ENCODE assay signal across 12 cellular contexts in the genomic region with DNA sequence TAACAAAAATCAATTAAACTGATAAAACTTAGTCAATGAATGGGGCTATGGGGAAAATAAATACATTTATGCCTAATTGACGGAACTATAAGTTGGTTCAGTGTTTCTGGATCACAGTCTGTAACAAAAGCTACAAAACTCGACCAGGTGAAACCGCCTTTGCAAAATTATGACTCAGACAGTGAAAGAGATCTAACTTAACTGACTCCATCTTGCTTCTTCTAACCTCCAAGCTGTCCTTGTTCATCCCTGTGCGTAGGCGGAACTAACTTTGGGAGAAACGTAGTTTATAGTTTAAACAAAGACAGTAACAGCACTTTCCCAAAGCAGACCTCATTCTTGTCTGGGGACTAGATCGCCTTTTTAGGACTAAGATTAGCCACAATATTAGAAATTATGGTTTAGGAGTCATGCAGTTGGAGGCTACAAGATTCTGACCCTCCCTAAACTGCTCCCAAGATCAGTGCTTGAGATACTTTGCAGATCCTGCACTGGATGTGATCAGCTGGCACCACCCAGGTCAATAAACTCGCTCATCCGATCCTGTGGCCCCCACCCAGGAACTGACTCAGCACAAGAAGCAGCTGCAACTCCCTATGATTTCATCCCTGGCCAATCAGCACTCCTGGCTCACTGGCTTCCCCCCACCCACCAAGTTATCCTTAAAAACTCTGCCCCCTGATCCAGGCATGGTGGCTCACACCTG. TPM values are rescaled to one million over a fixed set of nuclear protein-coding genes. Genes with fewer than 3 reads are reported as not detected.
A peak's percentile ranks its signal among the peaks of the same experiment; 100 is the strongest.
DNase-seq lines count a peak whose midpoint lies in the region; ATAC-seq, FAIRE-seq and TF ChIP-seq lines count a peak whose summit lies in the region.
"Had no signal": no experiment of that assay in that cellular context is flagged by ENCODE, and none has a peak within 500 bp of the region (broad histone marks: within the 10 kb centered on the region; RNA-seq: fewer than 3 reads in every experiment).

No MANE protein-coding gene starts in this region.

- H3K27ac Mint-ChIP-seq in nephron progenitor cell: peak overlapping the region; percentile 30
- H3K27ac Mint-ChIP-seq: naive thymus-derived CD8-positive, alpha-beta T cell had no signal

- peaks cover 3% of the 10 kb centered on the region for H3K27me3 Mint-ChIP-seq in nephron progenitor cell (ENCODE audit: low read depth, poor library complexity)

- ATAC-seq in GM12878 (peak; percentile 35), GM18867 (IDR thresholded peaks at IDR 0.05; ENCODE audit: unreplicated experiment) (no peak), HG03039 (IDR thresholded peaks at IDR 0.05; ENCODE audit: unreplicated experiment) (no peak)
- ATAC-seq: naive thymus-derived CD8-positive, alpha-beta T cell had no signal

- in situ Hi-C loops in GM12878 (cut with MboI): no loop called here

- no peak for TF ChIP-seq POLR2A in GM12878 (IDR thresholded peaks at IDR 0.05; ENCODE audit: low read depth, low read length)

- SMC1A ChIA-PET in GM12878 (lab: Charles Lee; ENCODE audit: uncharacterized antibody, unreplicated experiment): interaction anchor here (1.0 kb wide), 2 partner anchors 16 to 62 kb away, joined by 3 to 4 read pairs; no protein-coding TSS in a partner anchor

- WGBS in GM12878 (ENCODE audit: insufficient coverage, insufficient replicate concordance, low lambda C conversion rate, missing lambda C conversion rate): 22% methylated on average over 9 of the region's 9 CpGs

- peaks cover 18% of the 10 kb centered on the region for H3K9me3 Mint-ChIP-seq in nephron progenitor cell
- H3K9me3 Mint-ChIP-seq: naive thymus-derived CD8-positive, alpha-beta T cell had no signal

- intact Hi-C loops in GM12878 (cut with micrococcal nuclease; ENCODE audit: unreplicated experiment): no loop called here

- POLR2A ChIA-PET in GM12878 (lab: Charles Lee): interaction anchor here (0.6 to 1.0 kb wide), 3 partner anchors 17 to 929 kb away, joined by 3 to 9 read pairs (median 8); no protein-coding TSS in a partner anchor

- no peak for TF ChIP-seq RAD21 in GM12878 (IDR thresholded peaks at IDR 0.05; ENCODE audit: insufficient read depth, low read depth, low read length)

- no peak for TF ChIP-seq CTCF in GM12878 (IDR thresholded peaks at IDR 0.05 in 2 of 3, conservative IDR thresholded peaks at IDR 0.05 in 1 of 3; ENCODE audit: control insufficient read depth in 2 of 3, extremely low read depth in 1 of 3, insufficient read depth in 1 of 3, low read depth in 3 of 3, low read length in 3 of 3)
- TF ChIP-seq CTCF in nephron progenitor cell (IDR thresholded peaks at IDR 0.05): no peak

- FAIRE-seq in GM12878 (lab: Jason Lieb, UNC): no peak

- H3K4me1 ChIP-seq in GM12878 (ENCODE audit: control insufficient read depth, insufficient read depth, low read length): peaks cover 8% of the 10 kb centered on the region
- H3K4me1 ChIP-seq: Caco-2 had no signal

- no peak overlapping the region for H3K27ac ChIP-seq in GM12878 (ENCODE audit: control insufficient read depth, insufficient read depth)

- H3K9ac ChIP-seq in GM12878 (ENCODE audit: control insufficient read depth, insufficient read depth, low read length): no peak overlapping the region

- H3K36me3 ChIP-seq in MG63 (no peaks in the 10 kb centered on the region), GM12878 (ENCODE audit: control insufficient read depth in 2 of 2, insufficient read depth in 2 of 2, low read length in 1 of 2) (no peaks in the 10 kb centered on the region)

- H3K4me2 ChIP-seq in GM12878 (ENCODE audit: control insufficient read depth, insufficient read depth): no peak overlapping the region

- no TSS peak for BruUV-seq in GM12878 (replicated peaks; lab: Mats Ljungman, UMichigan)

- no peak for TF ChIP-seq EP300 in GM12878 (IDR thresholded peaks at IDR 0.05; ENCODE audit: borderline replicate concordance in 1 of 2, control insufficient read depth in 1 of 2, low read depth in 2 of 2, low read length in 2 of 2)

- CTCF ChIA-PET in GM12878 (lab: Yijun Ruan, JAX): interaction anchor here (0.7 to 4.1 kb wide), 5 partner anchors 16 to 261 kb away, joined by 3 to 27 read pairs (median 4); a partner anchor contains a TSS

- H3K9me3 ChIP-seq in MG63 (no peaks in the 10 kb centered on the region), GM12878 (replicated peaks; ENCODE audit: control insufficient read depth, insufficient read depth, low read length) (no peaks in the 10 kb centered on the region)
- H3K9me3 ChIP-seq: Caco-2 had no signal

- no peaks in the 10 kb centered on the region for H3K36me3 Mint-ChIP-seq in nephron progenitor cell (ENCODE audit: low read depth)
- H3K36me3 Mint-ChIP-seq: naive thymus-derived CD8-positive, alpha-beta T cell had no signal

- no peaks in the 10 kb centered on the region for H3K79me2 ChIP-seq in GM12878 (ENCODE audit: control insufficient read depth, insufficient read depth, low read length)

- DNase-seq in ELR (ENCODE audit: low read depth) (peak; percentile 79), MG63 (peak; percentile 95), GM12878 (ENCODE audit: low read depth, low spot score) (no peak), nephron progenitor cell (no peak), NCI-H82 (lab: John Stamatoyannopoulos, UW) (no peak), NCI-H1048 (lab: John Stamatoyannopoulos, UW) (no peak)
- DNase-seq: Caco-2; naive thymus-derived CD8-positive, alpha-beta T cell; NCI-H1417 treated with DMSO at 0.1 percent for 48 hours; NCI-H774 had no signal

- no peak overlapping the region for H3K4me3 ChIP-seq in MG63
- no peak overlapping the region for H3K4me3 ChIP-seq in GM12878

- no peaks in the 10 kb centered on the region for H4K20me1 ChIP-seq in GM12878 (ENCODE audit: control insufficient read depth, insufficient read depth)

- peaks cover 38% of the 10 kb centered on the region for H3K4me1 Mint-ChIP-seq in nephron progenitor cell
- H3K4me1 Mint-ChIP-seq: naive thymus-derived CD8-positive, alpha-beta T cell had no signal

- H3K27me3 ChIP-seq in MG63 (no peaks in the 10 kb centered on the region), GM12878 (replicated peaks in 1 of 2; ENCODE audit: control insufficient read depth in 2 of 2, insufficient read depth in 2 of 2, low read length in 1 of 2) (peaks cover 0 to 2% of the 10 kb centered on the region in 2 experiments; a peak in 2 of 4 replicates)

- H2AFZ ChIP-seq in GM12878 (ENCODE audit: control insufficient read depth, low read depth, low read length): no peak overlapping the region

- H3K4me3 Mint-ChIP-seq in nephron progenitor cell: no peak overlapping the region
- H3K4me3 Mint-ChIP-seq: naive thymus-derived CD8-positive, alpha-beta T cell had no signal

- RAD21 ChIA-PET in GM12878 (lab: Charles Lee; ENCODE audit: unreplicated experiment): interaction anchor here (0.7 to 1.6 kb wide), 3 partner anchors 9 to 62 kb away, joined by 3 to 6 read pairs (median 3); no protein-coding TSS in a partner anchor

TF ChIP-seq in GM12878, 131 proteins besides CTCF, POLR2A, EP300 and RAD21:
- no peak for TF ChIP-seq NR2C2 (IDR thresholded peaks at IDR 0.05; ENCODE audit: borderline replicate concordance, control insufficient read depth, insufficient read length, low read depth)

RNA-seq across cellular contexts. Expression of a gene that starts 7.2 kb away (rescaled TPM):
- total RNA-seq in MG63 (2014; rRNA removed; shearing (Covaris generic); ENCODE audit: low replicate concordance): 29.5 and 33.5 TPM in 2 replicates
- 10.9 and 11.2 TPM in 2 replicates for total RNA-seq in GM12878 (2013; cell fraction: nucleolus; rRNA removed)
- total RNA-seq in GM12878 (2014; rRNA removed) (0.87 and 1.1 TPM in 2 replicates), GM12878 (2014; rRNA removed; fragmentation: Illumina TruSeq; extraction: Trizol) (0.46 and 0.81 TPM in 2 replicates), GM12878 (2021) (1.9 and 2.7 TPM in 2 replicates)
- 0.94 TPM for polyA plus RNA-seq in GM12878 (2011; ENCODE audit: low read depth)
- polyA plus RNA-seq in GM12878 (2011; rRNA removed) (5.2 and 5.9 TPM in 2 replicates), GM12878 (2014; fragmentation: Illumina TruSeq; extraction: Trizol) (0.43 and 0.96 TPM in 2 replicates), GM12878 (2014; fragmentation: Nextera tagmentation; extraction: Ambion mirVana) (not detected), GM12878 (2014; rRNA removed) (0.86 and 2.0 TPM in 2 replicates), GM12878 (2016; fragmentation: Nextera tagmentation; extraction: Ambion mirVana) (1 to 10 TPM in 1 of 2 experiments, under 1 TPM in 1; 0.96 to 1.1 TPM)
- 6.1 and 6.7 TPM in 2 replicates for polyA plus RNA-seq in GM12878 (2011; cell fraction: cytosol; rRNA removed)
- 37.9 and 38.4 TPM in 2 replicates for polyA plus RNA-seq in GM12878 (2011; cell fraction: nucleus; rRNA removed)
- polyA plus RNA-seq in GM12878 (2012): 2.6 and 3.5 TPM in 2 replicates
- 3.4 and 7.9 TPM in 2 replicates for polyA minus RNA-seq in GM12878 (2011; rRNA and poly(A)+ RNA removed)
- 2.3 and 3.2 TPM in 2 replicates for polyA minus RNA-seq in GM12878 (2011; cell fraction: cytosol; rRNA and poly(A)+ RNA removed)
- 6.5 and 13.3 TPM in 2 replicates for polyA minus RNA-seq in GM12878 (2011; cell fraction: nucleus; rRNA and poly(A)+ RNA removed)

RNA-seq across cellular contexts. Expression of a gene that starts 25.0 kb away (rescaled TPM):
- total RNA-seq in MG63 (2014; rRNA removed; shearing (Covaris generic); ENCODE audit: low replicate concordance): 0.47 and 1.7 TPM in 2 replicates
- total RNA-seq in GM12878 (2013; cell fraction: nucleolus; rRNA removed): 5.8 and 6.3 TPM in 2 replicates
- total RNA-seq in GM12878 (2014; rRNA removed): 3.7 and 6.0 TPM in 2 replicates
- 0.64 and 0.98 TPM in 2 replicates for total RNA-seq in GM12878 (2014; rRNA removed; fragmentation: Illumina TruSeq; extraction: Trizol)
- total RNA-seq in GM12878 (2021): 2.9 and 3.1 TPM in 2 replicates
- 0.26 TPM for polyA plus RNA-seq in GM12878 (2011; ENCODE audit: low read depth)
- 4.2 and 5.0 TPM in 2 replicates for polyA plus RNA-seq in GM12878 (2011; rRNA removed)
- 8.3 and 10.3 TPM in 2 replicates for polyA plus RNA-seq in GM12878 (2011; cell fraction: cytosol; rRNA removed)
- 21.7 and 27.3 TPM in 2 replicates for polyA plus RNA-seq in GM12878 (2011; cell fraction: nucleus; rRNA removed)
- 0.79 and 1.5 TPM in 2 replicates for polyA plus RNA-seq in GM12878 (2012)
- polyA plus RNA-seq in GM12878 (2014; fragmentation: Illumina TruSeq; extraction: Trizol): 0.53 TPM in 1 of 2 replicates, not detected in the other
- polyA plus RNA-seq in GM12878 (2014; fragmentation: Nextera tagmentation; extraction: Ambion mirVana): under 1 TPM in 1 of 2 experiments, not detected in 1; 0.20 TPM
- 2.6 and 3.2 TPM in 2 replicates for polyA plus RNA-seq in GM12878 (2014; rRNA removed)
- polyA plus RNA-seq in GM12878 (2016; fragmentation: Nextera tagmentation; extraction: Ambion mirVana): 1 to 10 TPM; 1.1 to 1.4 TPM
- polyA minus RNA-seq in GM12878 (2011; rRNA and poly(A)+ RNA removed): 2.7 and 4.5 TPM in 2 replicates
- 1.5 and 2.2 TPM in 2 replicates for polyA minus RNA-seq in GM12878 (2011; cell fraction: cytosol; rRNA and poly(A)+ RNA removed)
- polyA minus RNA-seq in GM12878 (2011; cell fraction: nucleus; rRNA and poly(A)+ RNA removed): 3.5 and 4.6 TPM in 2 replicates

Comparison
In these comparisons a context has a peak if more than half of its experiments do, and no peak if none do; other contexts are left out.
1. DNase-seq: peak in ELR (single experiment) and MG63 (single experiment); none in GM12878 (single experiment), nephron progenitor cell (single experiment), NCI-H82 (single experiment) and NCI-H1048 (single experiment).